10 cellular contexts compared by ENCODE assay signal in genomic region chr4:84493092-84493850, GRCh38. TPM values are rescaled to one million over a fixed set of nuclear protein-coding genes. Genes with fewer than 3 reads are reported as not detected.
DNase-seq lines count a peak whose midpoint lies in the region; ATAC-seq and TF ChIP-seq lines count a peak whose summit lies in the region.
"Had no signal": no experiment of that assay in that cellular context is flagged by ENCODE, and none has a peak within 500 bp of the region (broad histone marks: within the 10 kb centered on the region; RNA-seq: fewer than 3 reads in every experiment).

No MANE protein-coding gene starts in this region.

- H3K4me3 ChIP-seq in SK-N-MC (peak overlapping the region; percentile 97; the same call in 1 of the 2 replicates), fibroblast of pulmonary artery (replicated peaks; ENCODE audit: low read depth, low read length) (no peak overlapping the region)

- H3K27me3 Mint-ChIP-seq in progenitor cell of endocrine pancreas: peaks cover 77% of the 10 kb centered on the region

- peaks cover 65% of the 10 kb centered on the region for H3K36me3 ChIP-seq in SK-N-MC (ENCODE audit: insufficient read depth, low read length)

- no peaks in the 10 kb centered on the region for H3K9me3 ChIP-seq in SK-N-MC (ENCODE audit: low read depth, low read length)

- peak overlapping the region; percentile 95 for H3K27ac Mint-ChIP-seq in progenitor cell of endocrine pancreas

- no peak for DNase-seq in SK-N-MC (ENCODE audit: low read depth, low spot score)
- DNase-seq in fibroblast of pulmonary artery (ENCODE audit: low read depth): peak; percentile 26
- DNase-seq in progenitor cell of endocrine pancreas (ENCODE audit: low spot score, unreplicated experiment): no peak
- DNase-seq in NCI-H1048 (lab: John Stamatoyannopoulos, UW): no peak
- DNase-seq in effector CD4-positive, alpha-beta T cell: no peak
- DNase-seq in DMS 273 treated with DMSO at 0.1 percent for 48 hours (lab: John Stamatoyannopoulos, UW): no peak

- peak overlapping the region; percentile 63; the same call in 1 of the 2 replicates for H3K27ac ChIP-seq in SK-N-MC

- no peak for TF ChIP-seq CTCF in fibroblast of pulmonary artery (IDR thresholded peaks at IDR 0.05; ENCODE audit: low read length, missing control alignments)
- TF ChIP-seq CTCF in progenitor cell of endocrine pancreas (IDR thresholded peaks at IDR 0.05; ENCODE audit: unreplicated experiment): no peak

- H3K4me1 Mint-ChIP-seq in progenitor cell of endocrine pancreas (ENCODE audit: low read depth): peaks cover 41% of the 10 kb centered on the region

- no peaks in the 10 kb centered on the region for H3K9me3 Mint-ChIP-seq in progenitor cell of endocrine pancreas (ENCODE audit: low read depth)

- ATAC-seq in GM18868 (IDR thresholded peaks at IDR 0.05; ENCODE audit: unreplicated experiment): peak; percentile 56
- no peak for ATAC-seq in GM19023 (IDR thresholded peaks at IDR 0.05; ENCODE audit: unreplicated experiment)

- peaks cover 30% of the 10 kb centered on the region for H3K36me3 Mint-ChIP-seq in progenitor cell of endocrine pancreas (ENCODE audit: insufficient read depth)

- H3K4me3 Mint-ChIP-seq in progenitor cell of endocrine pancreas (ENCODE audit: low read depth): peak overlapping the region; percentile 83

- H3K9ac ChIP-seq in SK-N-MC (ENCODE audit: insufficient read length): peak overlapping the region; percentile 87

RNA-seq across cellular contexts. Expression of gene NKX6-1, which starts 5.8 kb away (rescaled TPM):
- total RNA-seq in progenitor cell of endocrine pancreas: 89.6 and 107 TPM in 2 replicates
- total RNA-seq: dermis microvascular lymphatic vessel endothelial cell; T-helper 1 cell treated with Interleukin-12 subunit alpha and Interleukin-12 subunit beta and Interleukin-4 antibody, amounts not matched to agents 30 ng/mL and 1 ng/mL, for 36 hours had no signal
